1 cellular context compared by ENCODE assay signal in the genomic region with DNA sequence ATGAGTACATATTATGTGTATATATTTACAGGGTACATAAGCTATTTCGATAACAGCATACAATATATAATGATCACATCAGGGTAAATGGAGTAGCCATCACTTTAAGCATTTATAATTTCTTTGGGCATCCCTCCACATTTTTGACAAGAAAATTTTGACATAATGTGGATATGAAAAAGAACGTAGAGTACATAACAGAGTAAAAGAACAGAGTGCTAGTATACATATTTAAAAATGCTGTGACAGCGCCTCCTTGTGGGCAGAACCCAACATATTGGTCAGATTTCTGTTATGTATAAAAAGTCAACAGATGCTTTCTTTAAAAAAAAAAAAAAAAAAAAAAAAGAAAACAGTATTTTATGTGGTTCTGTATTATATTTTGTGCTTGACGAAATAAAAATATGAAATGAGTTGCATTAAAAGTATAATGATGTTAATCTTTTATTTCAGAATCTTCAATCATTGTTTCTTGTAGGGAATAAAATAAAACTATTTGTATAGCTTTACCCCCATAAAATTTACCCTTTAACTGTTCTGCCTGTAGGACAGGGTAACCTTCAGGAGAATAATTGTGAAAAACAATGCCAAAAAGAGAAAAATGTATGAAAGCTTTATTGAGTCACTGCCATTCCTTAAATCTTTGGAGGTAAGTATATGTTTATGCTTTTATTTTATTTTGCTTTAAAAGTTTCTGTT.
TF ChIP-seq lines count a peak whose summit lies in the region.

No MANE protein-coding gene starts in this region.

TF ChIP-seq in HEK293, 187 proteins besides CTCF, POLR2A, EP300 and RAD21:
- TF ChIP-seq, protein P1, sequence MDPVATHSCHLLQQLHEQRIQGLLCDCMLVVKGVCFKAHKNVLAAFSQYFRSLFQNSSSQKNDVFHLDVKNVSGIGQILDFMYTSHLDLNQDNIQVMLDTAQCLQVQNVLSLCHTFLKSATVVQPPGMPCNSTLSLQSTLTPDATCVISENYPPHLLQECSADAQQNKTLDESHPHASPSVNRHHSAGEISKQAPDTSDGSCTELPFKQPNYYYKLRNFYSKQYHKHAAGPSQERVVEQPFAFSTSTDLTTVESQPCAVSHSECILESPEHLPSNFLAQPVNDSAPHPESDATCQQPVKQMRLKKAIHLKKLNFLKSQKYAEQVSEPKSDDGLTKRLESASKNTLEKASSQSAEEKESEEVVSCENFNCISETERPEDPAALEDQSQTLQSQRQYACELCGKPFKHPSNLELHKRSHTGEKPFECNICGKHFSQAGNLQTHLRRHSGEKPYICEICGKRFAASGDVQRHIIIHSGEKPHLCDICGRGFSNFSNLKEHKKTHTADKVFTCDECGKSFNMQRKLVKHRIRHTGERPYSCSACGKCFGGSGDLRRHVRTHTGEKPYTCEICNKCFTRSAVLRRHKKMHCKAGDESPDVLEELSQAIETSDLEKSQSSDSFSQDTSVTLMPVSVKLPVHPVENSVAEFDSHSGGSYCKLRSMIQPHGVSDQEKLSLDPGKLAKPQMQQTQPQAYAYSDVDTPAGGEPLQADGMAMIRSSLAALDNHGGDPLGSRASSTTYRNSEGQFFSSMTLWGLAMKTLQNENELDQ (tag by site-specific recombination; IDR thresholded peaks at IDR 0.05; ENCODE audit: low read depth), result no peak
- TF ChIP-seq YY2 (tag by site-specific recombination; IDR thresholded peaks at IDR 0.05), result no peak
- TF ChIP-seq, protein P2, sequence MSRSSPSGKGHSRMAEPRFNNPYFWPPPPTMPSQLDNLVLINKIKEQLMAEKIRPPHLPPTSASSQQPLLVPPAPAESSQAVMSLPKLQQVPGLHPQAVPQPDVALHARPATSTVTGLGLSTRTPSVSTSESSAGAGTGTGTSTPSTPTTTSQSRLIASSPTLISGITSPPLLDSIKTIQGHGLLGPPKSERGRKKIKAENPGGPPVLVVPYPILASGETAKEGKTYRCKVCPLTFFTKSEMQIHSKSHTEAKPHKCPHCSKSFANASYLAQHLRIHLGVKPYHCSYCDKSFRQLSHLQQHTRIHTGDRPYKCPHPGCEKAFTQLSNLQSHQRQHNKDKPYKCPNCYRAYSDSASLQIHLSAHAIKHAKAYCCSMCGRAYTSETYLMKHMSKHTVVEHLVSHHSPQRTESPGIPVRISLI (tag by site-specific recombination; IDR thresholded peaks at IDR 0.05), result peak; percentile 52; the same call in 1 of the 2 replicates
- peak; percentile 60 for TF ChIP-seq ZNF654 (tag by site-specific recombination; IDR thresholded peaks at IDR 0.05; ENCODE audit: low read depth)
- TF ChIP-seq ZNF514 (tag by site-specific recombination; IDR thresholded peaks at IDR 0.05), result no peak
- no peak for TF ChIP-seq RBAK (tag by site-specific recombination; IDR thresholded peaks at IDR 0.05)
- TF ChIP-seq, protein P3, sequence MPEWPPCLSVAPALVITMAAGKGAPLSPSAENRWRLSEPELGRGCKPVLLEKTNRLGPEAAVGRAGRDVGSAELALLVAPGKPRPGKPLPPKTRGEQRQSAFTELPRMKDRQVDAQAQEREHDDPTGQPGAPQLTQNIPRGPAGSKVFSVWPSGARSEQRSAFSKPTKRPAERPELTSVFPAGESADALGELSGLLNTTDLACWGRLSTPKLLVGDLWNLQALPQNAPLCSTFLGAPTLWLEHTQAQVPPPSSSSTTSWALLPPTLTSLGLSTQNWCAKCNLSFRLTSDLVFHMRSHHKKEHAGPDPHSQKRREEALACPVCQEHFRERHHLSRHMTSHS (tag by site-specific recombination; IDR thresholded peaks at IDR 0.05), result no peak
- TF ChIP-seq SCRT2 (tag by site-specific recombination; IDR thresholded peaks at IDR 0.05), result no peak
